In genomic region chr17:60422162-60422665, GRCh38 we compare ENCODE assay signal across 10 cellular contexts. TPM values are rescaled to one million over a fixed set of nuclear protein-coding genes. Genes with fewer than 3 reads are reported as not detected.
DNase-seq lines count a peak whose midpoint lies in the region; TF ChIP-seq lines count a peak whose summit lies in the region.
"Had no signal": no experiment of that assay in that cellular context is flagged by ENCODE, and none has a peak within 500 bp of the region (broad histone marks: within the 10 kb centered on the region; RNA-seq: fewer than 3 reads in every experiment).

CHCT1 (plus strand) TSS chr17:60422489; CDS start chr17:60422593, 104 bp downstream.

- no peak for TF ChIP-seq POLR2A in testis (IDR thresholded peaks at IDR 0.05)

- DNase-seq in NCI-H524 (lab: John Stamatoyannopoulos, UW) (peak; percentile 6 to 49), NCI-H524 treated with DMSO at 0.1 percent for 48 hours (lab: John Stamatoyannopoulos, UW) (no peak), astrocyte of the cerebellum (ENCODE audit: low read depth) (no peak), testis (peak; percentile 22), putamen (ENCODE audit: low spot score) (no peak), HCEC 1CT (no peak), dermis blood vessel endothelial cell (no peak)

- peak within 1 kb of the TSS; percentile 52 for H3K27ac ChIP-seq in layer of hippocampus (ENCODE audit: low read depth, low read length)
- H3K27ac ChIP-seq in testis = peak within 1 kb of the TSS; percentile 20 to 62
- H3K27ac ChIP-seq: 22Rv1 had no signal

- H3K36me3 ChIP-seq in testis (ENCODE audit: low read depth, missing control alignments) = no peaks in the 10 kb centered on the region

- no peaks in the 10 kb centered on the region for H3K4me1 ChIP-seq in testis

- H3K27me3 ChIP-seq in layer of hippocampus (ENCODE audit: control insufficient read depth, insufficient read depth, low read length) = no peaks in the 10 kb centered on the region
- H3K27me3 ChIP-seq in testis = no peaks in the 10 kb centered on the region

- 47 to 49% methylated on average over 14 to 17 of the region's 18 CpGs for WGBS in testis, 2 donors

- no peaks in the 10 kb centered on the region for H3K9me3 ChIP-seq in testis

- no peak for TF ChIP-seq CTCF in astrocyte of the cerebellum (IDR thresholded peaks at IDR 0.05; ENCODE audit: low read depth, low read length, missing control alignments)
- no peak for TF ChIP-seq CTCF in testis (IDR thresholded peaks at IDR 0.05)

- peak within 1 kb of the TSS; percentile 42 for H3K4me3 ChIP-seq in astrocyte of the cerebellum (ENCODE audit: low read depth, low read length)
- peak within 1 kb of the TSS; percentile 55 to 59 for H3K4me3 ChIP-seq in testis

- in situ Hi-C loops in astrocyte of the cerebellum (cut with HindIII; ENCODE audit: low sequenced_read_pairs) = loop anchor here (25.0 kb wide), 1 partner anchor 90 kb away; no protein-coding TSS in a partner anchor

- intact Hi-C loops in testis (cut with DNase I; ENCODE audit: low total_unique reads) = no loop called here

RNA-seq across cellular contexts. Expression of gene CHCT1, which starts in this region (rescaled TPM):
- total RNA-seq in testis = 100 to 1,000 TPM in 1 of 2 donors, 10 to 100 TPM in 1; 64.0 to 102 TPM
- 281 TPM for polyA plus RNA-seq in testis (ENCODE audit: insufficient read depth, low read depth, low replicate concordance)
- not detected in 2 replicates for total RNA-seq in dermis blood vessel endothelial cell
- total RNA-seq: HT-29 had no signal

Comparison
In these comparisons a context has a peak if more than half of its experiments do, and no peak if none do; other contexts are left out.
1. RNA of gene CHCT1 (total RNA-seq): 64.0 to 102 TPM in testis; not detected in dermis blood vessel endothelial cell; every median in the first group is over 10 times any median in the second.
2. DNase-seq: peak in NCI-H524 (2 of 2) and testis (single experiment); none in NCI-H524 treated with DMSO at 0.1 percent for 48 hours (single experiment), astrocyte of the cerebellum (single experiment), putamen (single experiment), HCEC 1CT (single experiment) and dermis blood vessel endothelial cell (single experiment).